ENCODE assay signal across 8 cellular contexts in the genomic region with DNA sequence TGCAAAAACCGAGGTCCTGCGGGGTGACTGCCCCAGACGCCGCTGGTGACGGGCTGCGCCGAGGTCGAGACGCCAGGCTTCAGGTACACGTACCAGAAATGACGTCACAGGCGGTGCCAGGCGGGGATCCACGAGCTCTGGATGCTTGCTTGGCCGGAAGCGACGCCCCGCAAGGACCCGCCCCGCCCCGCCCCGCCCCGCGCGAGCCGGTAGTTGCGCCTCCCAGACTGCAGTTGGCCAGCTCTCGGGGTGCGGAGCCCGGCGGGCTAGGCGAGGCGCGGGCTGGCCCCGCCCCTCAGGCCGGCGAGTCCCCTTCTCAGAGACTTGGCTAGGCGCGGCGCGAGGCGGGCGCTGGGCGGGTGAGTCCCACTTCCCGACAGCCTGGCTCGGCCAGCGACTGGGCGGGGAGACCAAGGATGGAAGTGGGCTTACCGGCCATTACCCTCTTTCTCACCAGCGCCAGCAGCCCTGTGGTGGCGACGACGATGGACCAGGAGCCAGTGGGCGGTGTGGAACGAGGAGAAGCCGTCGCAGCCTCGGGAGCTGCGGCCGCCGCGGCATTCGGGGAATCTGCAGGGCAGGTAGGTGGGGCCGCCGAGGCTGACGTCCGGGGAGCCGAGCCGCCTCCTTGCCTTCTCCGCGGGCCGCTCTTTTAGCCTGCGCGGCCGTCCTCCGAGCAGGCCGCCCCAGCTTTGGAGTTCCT. TPM values are rescaled to one million over a fixed set of nuclear protein-coding genes. Genes with fewer than 3 reads are reported as not detected.
A peak's percentile ranks its signal among the peaks of the same experiment; 100 is the strongest.
DNase-seq lines count a peak whose midpoint lies in the region; ATAC-seq, FAIRE-seq and TF ChIP-seq lines count a peak whose summit lies in the region.

FAM177A1 (plus strand) TSS at position 225 of the 703 bp plus-strand sequence; CDS start at position 417, 192 bp downstream.

- H3K4me3 ChIP-seq in ovary (peak within 1 kb of the TSS; percentile 77), thymus (ENCODE audit: low read length) (peak within 1 kb of the TSS; percentile 68)

- peak; percentile 88 for FAIRE-seq in GM12891 (lab: Jason Lieb, UNC)

- TF ChIP-seq POLR2A in GM12891 (IDR thresholded peaks at IDR 0.05; ENCODE audit: low read depth, low read length): peak; percentile 86
- peak; percentile 82 for TF ChIP-seq POLR2A in ovary (IDR thresholded peaks at IDR 0.05)

- no peak for TF ChIP-seq CTCF in ovary (IDR thresholded peaks at IDR 0.05)

- DNase-seq in GM12891 (ENCODE audit: insufficient read length, low spot score) (peak; percentile 95), NCI-H1417 treated with DMSO at 0.1 percent for 48 hours (lab: John Stamatoyannopoulos, UW) (peak; percentile 94), SW 1271 (lab: John Stamatoyannopoulos, UW) (peak; percentile 94 to 96), Right ventricle myocardium inferior (ENCODE audit: missing footprints) (peak; percentile 100), ovary (peak; percentile 97 to 98 (median 97))
- peak; percentile 96 for DNase-seq in activated naive CD8-positive, alpha-beta T cell treated with anti-CD3 and anti-CD28 coated beads, Interleukin-2, amount 50 U/mL, for 16 hours (ENCODE audit: low read depth, low spot score)

- WGBS in ovary, 3 donors: 0 to 2% (median 0%) methylated on average over 34 to 77 of the region's 77 CpGs
- WGBS in thymus: under 1% methylated on average over 77 of the region's 77 CpGs

- peak within 1 kb of the TSS; percentile 48 to 92 for H3K27ac ChIP-seq in ovary
- H3K27ac ChIP-seq in thymus (ENCODE audit: low read depth): peak within 1 kb of the TSS; percentile 90

- H3K9me3 ChIP-seq in ovary: no peaks in the 10 kb centered on the region
- H3K9me3 ChIP-seq in thymus (ENCODE audit: control insufficient read depth): no peaks in the 10 kb centered on the region

- TF ChIP-seq EP300 in ovary (IDR thresholded peaks at IDR 0.05): peak; percentile 68

- intact Hi-C loops in Right ventricle myocardium inferior (cut with DNase I) (loop anchor here (1.0 to 2.0 kb wide), 2 partner anchors 64 to 75 kb away; partner anchors contain the start of genes PPP2R3C and SRP54), ovary (cut with DNase I) (loop anchor here in 2 of 4 donors (5.0 to 10.0 kb wide), 2 partner anchors 64 to 369 kb away; partner anchors contain the start of gene SRP54 (in 1 of the 2))

- ATAC-seq in HG02798 (IDR thresholded peaks at IDR 0.05; ENCODE audit: poor library complexity, unreplicated experiment) (peak; percentile 96), Right ventricle myocardium inferior (peak; percentile 100)

- H3K36me3 ChIP-seq in ovary (no peaks in the 10 kb centered on the region), thymus (ENCODE audit: control insufficient read depth, insufficient read depth) (no peaks in the 10 kb centered on the region)

- H3K4me1 ChIP-seq in ovary (ENCODE audit: insufficient read depth): no peaks in the 10 kb centered on the region
- peaks cover 4% of the 10 kb centered on the region for H3K4me1 ChIP-seq in thymus (ENCODE audit: control insufficient read depth, insufficient read depth, low read length)

- H3K27me3 ChIP-seq in ovary (no peaks in the 10 kb centered on the region), thymus (ENCODE audit: control insufficient read depth, insufficient read depth) (no peaks in the 10 kb centered on the region)

TF ChIP-seq in GM12891, 5 proteins besides CTCF, POLR2A, EP300 and RAD21:
- TF ChIP-seq POU2F2 (IDR thresholded peaks at IDR 0.05; ENCODE audit: low read depth, low read length) (peak; percentile 59; the same call in 1 of the 2 replicates), PAX5 (IDR thresholded peaks at IDR 0.05; ENCODE audit: insufficient read depth, low read length, severe bottlenecking) (no peak), SPI1 (IDR thresholded peaks at IDR 0.05; ENCODE audit: low read depth, low read length) (no peak), POLR2AphosphoS5 (IDR thresholded peaks at IDR 0.05; ENCODE audit: low read depth, low read length) (peak; percentile 89)

RNA-seq across cellular contexts. Expression of gene FAM177A1, which starts in this region (rescaled TPM):
- 21.6 TPM for polyA plus RNA-seq in GM12891 (2012; ENCODE audit: low read depth, missing spikeins)
- 66.5 TPM for total RNA-seq in Right ventricle myocardium inferior
- 10 to 100 TPM; 15.7 to 45.9 (median 35.5) TPM for total RNA-seq in ovary
- 10 to 100 TPM; 26.2 to 46.8 TPM for polyA plus RNA-seq in ovary
- polyA plus RNA-seq in thymus: 65.1 TPM

Comparison
In these comparisons a context has a peak if more than half of its experiments do, and no peak if none do; other contexts are left out.
1. Peak in every context shown above with its lines: DNase-seq, ATAC-seq, H3K4me3 ChIP-seq and H3K27ac ChIP-seq.